ENCODE assay signal across 8 cellular contexts in the genomic region with DNA sequence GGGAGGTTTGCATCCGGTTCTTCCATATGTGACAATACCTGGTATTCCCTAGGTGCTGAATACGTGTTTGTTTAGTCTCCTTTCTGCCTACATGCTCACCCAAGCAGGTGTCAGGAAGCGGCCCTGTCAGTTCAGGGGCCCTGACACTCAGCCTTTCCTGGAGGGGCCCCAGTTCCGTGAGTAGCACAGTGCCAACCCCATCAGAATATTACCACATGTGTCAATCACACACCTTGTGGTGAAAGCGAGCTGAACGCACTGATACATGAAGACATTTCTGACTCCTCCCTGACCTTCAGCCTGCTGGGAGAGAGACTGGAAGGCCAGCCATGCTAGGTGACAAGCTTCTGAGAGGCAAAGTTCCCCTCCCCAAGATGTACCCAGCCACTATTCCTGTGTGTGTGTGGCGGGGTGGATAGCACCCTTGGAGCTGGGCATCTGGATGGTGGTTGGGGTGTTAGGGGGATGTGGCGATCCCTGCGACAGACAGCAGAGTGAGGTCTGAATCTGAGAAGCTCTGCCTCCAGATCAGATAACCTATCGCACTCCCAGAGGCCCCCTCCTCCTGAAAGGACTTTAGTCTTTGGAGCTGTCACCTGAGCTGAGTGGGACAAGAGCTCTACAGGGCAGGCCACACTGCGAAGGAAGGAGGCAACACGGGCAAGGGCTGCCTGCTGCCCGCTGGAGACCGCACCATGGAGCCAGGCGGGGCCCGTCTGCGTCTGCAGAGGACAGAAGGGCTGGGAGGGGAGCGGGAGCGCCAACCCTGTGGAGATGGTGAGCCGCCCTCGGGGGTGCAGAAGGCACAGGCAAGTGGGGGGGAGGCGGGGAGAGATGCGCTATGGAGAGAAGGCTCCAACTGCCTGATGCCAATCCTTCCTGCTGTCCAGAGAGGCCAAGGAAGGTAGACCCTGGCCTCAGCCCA. TPM values are rescaled to one million over a fixed set of nuclear protein-coding genes. Genes with fewer than 3 reads are reported as not detected.
DNase-seq lines count a peak whose midpoint lies in the region; ATAC-seq, FAIRE-seq and TF ChIP-seq lines count a peak whose summit lies in the region.

A gene with protein sequence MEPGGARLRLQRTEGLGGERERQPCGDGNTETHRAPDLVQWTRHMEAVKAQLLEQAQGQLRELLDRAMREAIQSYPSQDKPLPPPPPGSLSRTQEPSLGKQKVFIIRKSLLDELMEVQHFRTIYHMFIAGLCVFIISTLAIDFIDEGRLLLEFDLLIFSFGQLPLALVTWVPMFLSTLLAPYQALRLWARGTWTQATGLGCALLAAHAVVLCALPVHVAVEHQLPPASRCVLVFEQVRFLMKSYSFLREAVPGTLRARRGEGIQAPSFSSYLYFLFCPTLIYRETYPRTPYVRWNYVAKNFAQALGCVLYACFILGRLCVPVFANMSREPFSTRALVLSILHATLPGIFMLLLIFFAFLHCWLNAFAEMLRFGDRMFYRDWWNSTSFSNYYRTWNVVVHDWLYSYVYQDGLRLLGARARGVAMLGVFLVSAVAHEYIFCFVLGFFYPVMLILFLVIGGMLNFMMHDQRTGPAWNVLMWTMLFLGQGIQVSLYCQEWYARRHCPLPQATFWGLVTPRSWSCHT (plus strand): TSS at position 604 of the 925 bp plus-strand sequence. CDS start 92 bp downstream, at position 696.

- no peak for TF ChIP-seq POLR2A in thyroid gland (IDR thresholded peaks at IDR 0.05)

- H3K36me3 ChIP-seq in brain microvascular endothelial cell (replicated peaks), result peaks cover 10% of the 10 kb centered on the region
- H3K36me3 ChIP-seq in thyroid gland, result no peaks in the 10 kb centered on the region

- peak; percentile 15 for DNase-seq in D721Med (ENCODE audit: insufficient read length, low spot score)
- DNase-seq in activated CD4-positive, alpha-beta T cell treated with anti-CD3 and anti-CD28 coated beads, Interleukin-2, amount 50 U/mL, for 4 hours, result peak; percentile 28 to 31
- DNase-seq in left lobe of liver (ENCODE audit: low spot score), result no peak
- DNase-seq in brain microvascular endothelial cell, result no peak
- no peak for DNase-seq in NCI-H1436 (lab: John Stamatoyannopoulos, UW)
- no peak for DNase-seq in thyroid gland

- WGBS in thyroid gland, 2 donors, result 81 to 87% methylated on average over 23 of the region's 23 CpGs

- H3K9me3 ChIP-seq in thyroid gland, result no peaks in the 10 kb centered on the region

- H3K4me3 ChIP-seq in brain microvascular endothelial cell (ENCODE audit: low read depth, low read length), result no peak within 1 kb of the TSS
- no peak within 1 kb of the TSS for H3K4me3 ChIP-seq in thyroid gland (replicated peaks in 1 of 3)

- TF ChIP-seq CTCF in D721Med (IDR thresholded peaks at IDR 0.05; ENCODE audit: insufficient read depth, missing control alignments) (no peak), brain microvascular endothelial cell (IDR thresholded peaks at IDR 0.05; ENCODE audit: low read depth, low read length, missing control alignments) (no peak), thyroid gland (IDR thresholded peaks at IDR 0.05) (no peak)

- H3K27ac ChIP-seq in brain microvascular endothelial cell, result no peak within 1 kb of the TSS
- H3K27ac ChIP-seq in thyroid gland, result no peak within 1 kb of the TSS

- intact Hi-C loops in thyroid gland (cut with DNase I), result no loop called here

- no peak for FAIRE-seq in D721Med (lab: Jason Lieb, UNC)

- H3K27me3 ChIP-seq in brain microvascular endothelial cell (replicated peaks), result no peaks in the 10 kb centered on the region
- H3K27me3 ChIP-seq in thyroid gland, result no peaks in the 10 kb centered on the region

- peak; percentile 43 for ATAC-seq in HG02885 (IDR thresholded peaks at IDR 0.05; ENCODE audit: poor library complexity, unreplicated experiment)
- ATAC-seq in left lobe of liver, result peak; percentile 50
- ATAC-seq in GM19324 (IDR thresholded peaks at IDR 0.05; ENCODE audit: low FRiP score, unreplicated experiment), result no peak

- H3K4me1 ChIP-seq in thyroid gland, result peaks cover 3 to 13% of the 10 kb centered on the region in 2 donors

- in situ Hi-C loops in brain microvascular endothelial cell (cut with HindIII; ENCODE audit: low pct_ligation_motif_present, low sequenced_read_pairs), result no loop called here

RNA-seq across cellular contexts. Expression of the gene that starts here (rescaled TPM):
- total RNA-seq in left lobe of liver, result 0.25 TPM
- under 1 TPM in 1 of 4 donors, not detected in 3; 0.40 TPM for total RNA-seq in thyroid gland

Comparison
In these comparisons a context has a peak if more than half of its experiments do, and no peak if none do; other contexts are left out.
1. Peak in ATAC-seq in left lobe of liver; RNA of the gene not detected or under 1 TPM.
2. DNase-seq: peak in D721Med (single experiment) and activated CD4-positive, alpha-beta T cell treated with anti-CD3 and anti-CD28 coated beads, Interleukin-2, amount 50 U/mL, for 4 hours (2 of 2); none in left lobe of liver (single experiment), brain microvascular endothelial cell (single experiment), NCI-H1436 (single experiment) and thyroid gland (0 of 2).